Comparison of ENCODE assay signal across 1 cellular context in genomic region chr4:24644983-24645764, GRCh38.
TF ChIP-seq lines count a peak whose summit lies in the region.

No MANE protein-coding gene starts in this region.

TF ChIP-seq in SK-N-SH, 30 proteins besides CTCF, POLR2A, EP300 and RAD21 (continued from another document):
- TF ChIP-seq, protein P1, sequence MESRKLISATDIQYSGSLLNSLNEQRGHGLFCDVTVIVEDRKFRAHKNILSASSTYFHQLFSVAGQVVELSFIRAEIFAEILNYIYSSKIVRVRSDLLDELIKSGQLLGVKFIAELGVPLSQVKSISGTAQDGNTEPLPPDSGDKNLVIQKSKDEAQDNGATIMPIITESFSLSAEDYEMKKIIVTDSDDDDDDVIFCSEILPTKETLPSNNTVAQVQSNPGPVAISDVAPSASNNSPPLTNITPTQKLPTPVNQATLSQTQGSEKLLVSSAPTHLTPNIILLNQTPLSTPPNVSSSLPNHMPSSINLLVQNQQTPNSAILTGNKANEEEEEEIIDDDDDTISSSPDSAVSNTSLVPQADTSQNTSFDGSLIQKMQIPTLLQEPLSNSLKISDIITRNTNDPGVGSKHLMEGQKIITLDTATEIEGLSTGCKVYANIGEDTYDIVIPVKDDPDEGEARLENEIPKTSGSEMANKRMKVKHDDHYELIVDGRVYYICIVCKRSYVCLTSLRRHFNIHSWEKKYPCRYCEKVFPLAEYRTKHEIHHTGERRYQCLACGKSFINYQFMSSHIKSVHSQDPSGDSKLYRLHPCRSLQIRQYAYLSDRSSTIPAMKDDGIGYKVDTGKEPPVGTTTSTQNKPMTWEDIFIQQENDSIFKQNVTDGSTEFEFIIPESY (IDR thresholded peaks at IDR 0.05; ENCODE audit: borderline replicate concordance, low read depth): no peak
- no peak for TF ChIP-seq FOXM1 (IDR thresholded peaks at IDR 0.05; ENCODE audit: low read depth)
- TF ChIP-seq RCOR1 (IDR thresholded peaks at IDR 0.05; ENCODE audit: low read length): no peak
